Comparison of ENCODE assay signal across 18 cellular contexts in the genomic region with DNA sequence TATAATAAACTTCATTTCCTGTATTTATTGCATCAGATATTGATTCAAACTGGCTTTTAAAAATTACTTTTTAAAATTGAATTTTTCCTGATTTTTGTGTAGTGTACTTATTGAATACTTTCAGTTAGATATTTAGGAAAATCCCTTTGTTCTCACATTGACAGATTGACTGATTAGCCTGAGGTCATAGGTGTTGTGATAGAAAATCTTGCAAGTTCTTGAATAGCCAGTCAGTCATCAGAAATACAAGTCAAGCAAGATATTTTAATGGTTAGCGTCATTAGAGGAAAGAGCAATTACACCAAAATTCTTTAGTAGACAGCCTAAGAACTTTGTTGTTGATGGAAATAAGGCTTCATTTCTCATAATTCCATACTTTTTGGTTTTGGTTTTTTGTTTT.
"Had no signal": no experiment of that assay in that cellular context is flagged by ENCODE, and none has a peak within 500 bp of the region (broad histone marks: within the 10 kb centered on the region; RNA-seq: fewer than 3 reads in every experiment).

No MANE protein-coding gene starts in this region.

- H3K4me1 ChIP-seq: colonic mucosa had no signal

- ATAC-seq: left ventricle myocardium superior; natural killer cell treated with Interleukin-12 subunit alpha and Interleukin-12 subunit beta and Interleukin-15 and Interleukin-18, amount 100 ng/mL, for 72 hours; right cardiac atrium; SK-N-SH treated with all-trans-retinoic acid at 6 μM for 48 hours had no signal

- H3K9me3 Mint-ChIP-seq: activated CD4-positive, alpha-beta memory T cell treated with anti-CD3 and anti-CD28 coated beads, Interleukin-2, amount 10 ng/mL, durations not matched to agents 7 days and 5 days; natural killer cell treated with Interleukin-12 subunit alpha and Interleukin-12 subunit beta and Interleukin-15 and Interleukin-18, amount 100 ng/mL, for 72 hours had no signal

- H3K27ac Mint-ChIP-seq: natural killer cell treated with Interleukin-12 subunit alpha and Interleukin-12 subunit beta and Interleukin-15 and Interleukin-18, amount 100 ng/mL, for 72 hours had no signal

- H3K27me3 Mint-ChIP-seq: activated CD4-positive, alpha-beta memory T cell treated with anti-CD3 and anti-CD28 coated beads, Interleukin-2, amount 10 ng/mL, durations not matched to agents 7 days and 5 days; natural killer cell treated with Interleukin-12 subunit alpha and Interleukin-12 subunit beta and Interleukin-15 and Interleukin-18, amount 100 ng/mL, for 72 hours had no signal

- FAIRE-seq: endometrium had no signal

- DNase-seq: activated CD4-positive, alpha-beta memory T cell treated with anti-CD3 and anti-CD28 coated beads, Interleukin-2, amount 10 ng/mL, durations not matched to agents 7 days and 5 days; adrenal gland; central memory CD4-positive, alpha-beta T cell; colonic mucosa; esophagus squamous epithelium; kidney glomerular epithelial cell; left ventricle myocardium superior; mesenchymal stem cell; right cardiac atrium; stimulated activated CD4-positive, alpha-beta T cell treated with anti-CD3 and anti-CD28 coated beads, Interleukin-4, amount 100 ng/mL, for 4 hours; stimulated activated CD8-positive, alpha-beta memory T cell treated with anti-CD3 and anti-CD28 coated beads, Interleukin-4, amount 100 ng/mL, for 48 hours; stimulated activated naive CD4-positive, alpha-beta T cell treated with Interleukin-2 at 50 U/mL for 16 hours; upper lobe of left lung; WERI-Rb-1 had no signal

- H3K9me3 ChIP-seq: adrenal gland, colonic mucosa, esophagus squamous epithelium, upper lobe of left lung had no signal

- H3K36me3 ChIP-seq: adrenal gland, colonic mucosa, esophagus squamous epithelium, upper lobe of left lung had no signal

- H3K4me3 ChIP-seq: adrenal gland, colonic mucosa, esophagus squamous epithelium, skin epidermis, upper lobe of left lung had no signal

- H3K27me3 ChIP-seq: adrenal gland, colonic mucosa, esophagus squamous epithelium, upper lobe of left lung had no signal

- H3K4me3 Mint-ChIP-seq: activated CD4-positive, alpha-beta memory T cell treated with anti-CD3 and anti-CD28 coated beads, Interleukin-2, amount 10 ng/mL, durations not matched to agents 7 days and 5 days; natural killer cell treated with Interleukin-12 subunit alpha and Interleukin-12 subunit beta and Interleukin-15 and Interleukin-18, amount 100 ng/mL, for 72 hours had no signal

- H3K36me3 Mint-ChIP-seq: natural killer cell treated with Interleukin-12 subunit alpha and Interleukin-12 subunit beta and Interleukin-15 and Interleukin-18, amount 100 ng/mL, for 72 hours had no signal

- H3K27ac ChIP-seq: adrenal gland, colonic mucosa, upper lobe of left lung, WERI-Rb-1 had no signal
